In the genomic region with DNA sequence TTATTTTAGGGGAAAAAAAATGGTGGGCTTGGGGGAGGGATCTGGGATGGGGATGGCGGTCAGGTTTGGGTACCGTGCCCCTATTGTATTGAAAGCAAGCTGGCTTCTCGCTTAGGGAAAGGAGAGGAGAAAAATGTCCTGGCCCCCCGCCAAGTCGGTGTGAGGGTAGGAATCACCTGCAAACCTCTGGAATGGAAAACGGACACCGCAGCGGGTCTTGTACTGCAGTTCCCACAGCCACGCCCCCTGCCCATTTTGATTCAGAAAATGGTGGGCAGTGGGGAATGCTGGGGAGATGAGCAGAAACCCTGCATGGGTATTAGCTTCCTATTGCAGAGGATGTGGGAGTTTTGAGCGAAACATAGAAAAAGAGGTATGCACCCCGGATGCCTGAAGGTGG, we compare ENCODE assay signal across 24 cellular contexts. TPM values are rescaled to one million over a fixed set of nuclear protein-coding genes. Genes with fewer than 3 reads are reported as not detected.
DNase-seq lines count a peak whose midpoint lies in the region; FAIRE-seq and TF ChIP-seq lines count a peak whose summit lies in the region.
"Had no signal": no experiment of that assay in that cellular context is flagged by ENCODE, and none has a peak within 500 bp of the region (broad histone marks: within the 10 kb centered on the region; RNA-seq: fewer than 3 reads in every experiment).

No MANE protein-coding gene starts in this region.

- H3K4me1 Mint-ChIP-seq in astrocyte (ENCODE audit: low read depth, unreplicated experiment) (peaks cover 4% of the 10 kb centered on the region), progenitor cell of endocrine pancreas (ENCODE audit: low read depth) (no peaks in the 10 kb centered on the region)
- H3K4me1 Mint-ChIP-seq: activated naive CD8-positive, alpha-beta T cell treated with anti-CD3 and anti-CD28 coated beads for 36 hours; CD4-positive, CD25-positive, alpha-beta regulatory T cell had no signal

- H3K4me2 ChIP-seq in astrocyte (ENCODE audit: low read length) (peak overlapping the region; percentile 36), GM23248 (ENCODE audit: unreplicated experiment) (no peak overlapping the region)

- H3K9ac ChIP-seq in HUES48 (ENCODE audit: low read depth, low read length) (no peak overlapping the region), astrocyte (ENCODE audit: low read length) (no peak overlapping the region), iPS-18a (ENCODE audit: low read length) (no peak overlapping the region), GM23248 (no peak overlapping the region)

- WGBS in GM23248 (ENCODE audit: low coverage in 1 of 2, low lambda C conversion rate in 2 of 2, missing lambda C conversion rate in 2 of 2), 2 experiments, result 31 to 40% methylated on average over 3 to 11 of the region's 11 CpGs

- H3K4me3 Mint-ChIP-seq in astrocyte (ENCODE audit: unreplicated experiment), result no peak overlapping the region
- peak overlapping the region; percentile 40 for H3K4me3 Mint-ChIP-seq in progenitor cell of endocrine pancreas (ENCODE audit: low read depth)
- H3K4me3 Mint-ChIP-seq: activated naive CD8-positive, alpha-beta T cell treated with anti-CD3 and anti-CD28 coated beads for 36 hours; CD4-positive, CD25-positive, alpha-beta regulatory T cell; naive B cell had no signal

- H3K27ac ChIP-seq in HUES48 (ENCODE audit: low read depth, low read length) (no peak overlapping the region), astrocyte (ENCODE audit: low read depth, low read length) (no peak overlapping the region), iPS-18a (ENCODE audit: low read length) (no peak overlapping the region), GM23248 (no peak overlapping the region)
- H3K27ac ChIP-seq: esophagus muscularis mucosa, SJSA1, suprapubic skin had no signal

- no peak for FAIRE-seq in astrocyte (lab: Jason Lieb, UNC)
- FAIRE-seq: frontal cortex had no signal

- H3K36me3 Mint-ChIP-seq in astrocyte (ENCODE audit: low read depth, unreplicated experiment) (no peaks in the 10 kb centered on the region), progenitor cell of endocrine pancreas (ENCODE audit: insufficient read depth) (no peaks in the 10 kb centered on the region)
- H3K36me3 Mint-ChIP-seq: activated naive CD8-positive, alpha-beta T cell treated with anti-CD3 and anti-CD28 coated beads for 36 hours; CD4-positive, CD25-positive, alpha-beta regulatory T cell; naive B cell had no signal

- H3K79me2 ChIP-seq in astrocyte (ENCODE audit: insufficient read depth, low read length) (no peaks in the 10 kb centered on the region), GM23248 (ENCODE audit: insufficient read depth) (no peaks in the 10 kb centered on the region)

- no peak for TF ChIP-seq CTCF in astrocyte (IDR thresholded peaks at IDR 0.05; ENCODE audit: insufficient read depth, low read depth, low read length)
- no peak for TF ChIP-seq CTCF in progenitor cell of endocrine pancreas (IDR thresholded peaks at IDR 0.05; ENCODE audit: unreplicated experiment)

- H2AFZ ChIP-seq in astrocyte (ENCODE audit: low read depth, low read length), result peak overlapping the region; percentile 18
- H2AFZ ChIP-seq in GM23248, result no peak overlapping the region

- H3K36me3 ChIP-seq in HUES48 (ENCODE audit: control insufficient read depth, insufficient read depth, low read length), result no peaks in the 10 kb centered on the region
- no peaks in the 10 kb centered on the region for H3K36me3 ChIP-seq in astrocyte (ENCODE audit: insufficient read depth, low read length)
- no peaks in the 10 kb centered on the region for H3K36me3 ChIP-seq in iPS-18a (ENCODE audit: control insufficient read depth, low read depth, low read length)
- no peaks in the 10 kb centered on the region for H3K36me3 ChIP-seq in GM23248 (ENCODE audit: low read depth)
- H3K36me3 ChIP-seq: esophagus muscularis mucosa, SJSA1, suprapubic skin had no signal

- H3K27me3 ChIP-seq in HUES48 (ENCODE audit: control insufficient read depth, insufficient read depth, low read length), result 0 out of 2 replicates have a peak, but pooled peaks cover 10% of the 10 kb centered on the region
- no peaks in the 10 kb centered on the region for H3K27me3 ChIP-seq in astrocyte (ENCODE audit: insufficient read depth, low read length)
- no peaks in the 10 kb centered on the region for H3K27me3 ChIP-seq in iPS-18a (ENCODE audit: control insufficient read depth, insufficient read depth, low read length)
- no peaks in the 10 kb centered on the region for H3K27me3 ChIP-seq in GM23248 (replicated peaks; ENCODE audit: insufficient read depth)
- H3K27me3 ChIP-seq: SJSA1, suprapubic skin had no signal

- H3K27me3 Mint-ChIP-seq in astrocyte (ENCODE audit: low read depth, unreplicated experiment), result no peaks in the 10 kb centered on the region
- peaks cover 16% of the 10 kb centered on the region for H3K27me3 Mint-ChIP-seq in progenitor cell of endocrine pancreas

- H3K9me3 Mint-ChIP-seq in astrocyte (ENCODE audit: unreplicated experiment), result no peaks in the 10 kb centered on the region
- no peaks in the 10 kb centered on the region for H3K9me3 Mint-ChIP-seq in progenitor cell of endocrine pancreas (ENCODE audit: low read depth)
- H3K9me3 Mint-ChIP-seq: activated naive CD8-positive, alpha-beta T cell treated with anti-CD3 and anti-CD28 coated beads for 36 hours had no signal

- H3K4me1 ChIP-seq in HUES48 (ENCODE audit: control insufficient read depth, insufficient read depth, low read length) (peaks cover 8% of the 10 kb centered on the region), astrocyte (ENCODE audit: insufficient read depth, low read length) (no peaks in the 10 kb centered on the region), iPS-18a (ENCODE audit: control insufficient read depth, low read depth, low read length) (peaks cover 3% of the 10 kb centered on the region), GM23248 (ENCODE audit: insufficient read depth) (no peaks in the 10 kb centered on the region)
- H3K4me1 ChIP-seq: esophagus muscularis mucosa, SJSA1, suprapubic skin had no signal

- H3K27ac Mint-ChIP-seq in astrocyte (ENCODE audit: unreplicated experiment) (no peak overlapping the region), progenitor cell of endocrine pancreas (no peak overlapping the region)
- H3K27ac Mint-ChIP-seq: activated naive CD8-positive, alpha-beta T cell treated with anti-CD3 and anti-CD28 coated beads for 36 hours; CD4-positive, CD25-positive, alpha-beta regulatory T cell had no signal

- H3K9me3 ChIP-seq in HUES48 (ENCODE audit: control insufficient read depth, insufficient read depth, low read length), result no peaks in the 10 kb centered on the region
- H3K9me3 ChIP-seq in astrocyte (ENCODE audit: insufficient read depth, low read depth, low read length), result no peaks in the 10 kb centered on the region
- no peaks in the 10 kb centered on the region for H3K9me3 ChIP-seq in iPS-18a (ENCODE audit: control insufficient read depth, low read depth, low read length)
- no peaks in the 10 kb centered on the region for H3K9me3 ChIP-seq in GM23248 (ENCODE audit: low read depth)
- H3K9me3 ChIP-seq: esophagus muscularis mucosa, SJSA1, suprapubic skin had no signal

- no peaks in the 10 kb centered on the region for H3F3A ChIP-seq in GM23248 (ENCODE audit: insufficient read depth)

- H4K20me1 ChIP-seq in astrocyte (ENCODE audit: insufficient read depth, low read length) (no peaks in the 10 kb centered on the region), GM23248 (ENCODE audit: insufficient read depth) (no peaks in the 10 kb centered on the region)

- DNase-seq in astrocyte (ENCODE audit: low read depth), result no peak
- DNase-seq in progenitor cell of endocrine pancreas (ENCODE audit: low spot score, unreplicated experiment), result no peak
- DNase-seq in stimulated activated CD4-positive, alpha-beta T cell treated with anti-CD3 and anti-CD28 coated beads, Interleukin-2, amount 100 ng/mL, for 24 hours, result no peak
- DNase-seq in activated effector memory CD4-positive, alpha-beta T cell treated with anti-CD3 and anti-CD28 coated beads, Interleukin-2, amount 50 U/mL, for 16 hours, result no peak
- no peak for DNase-seq in activated CD4-positive, alpha-beta T cell treated with anti-CD3 and anti-CD28 coated beads for 4 hours
- DNase-seq in GM23248, result no peak
- DNase-seq: activated CD4-positive, alpha-beta T cell treated with anti-CD3 and anti-CD28 coated beads, Interleukin-2, amount 50 U/mL, for 1 hour; activated naive CD8-positive, alpha-beta T cell treated with anti-CD3 and anti-CD28 coated beads for 36 hours; CD4-positive, CD25-positive, alpha-beta regulatory T cell; cerebellar nuclear complex; effector CD4-positive, alpha-beta T cell; HCEC 1CT; KBM-7; naive B cell; NCI-H1694; PC-3 had no signal

- in situ Hi-C loops in GM23248 (cut with MboI), result no loop called here

- H3K4me3 ChIP-seq in HUES48 (ENCODE audit: low read depth, low read length), result peak overlapping the region; percentile 54
- no peak overlapping the region for H3K4me3 ChIP-seq in astrocyte (ENCODE audit: insufficient read depth, low read depth, low read length)
- H3K4me3 ChIP-seq in iPS-18a (ENCODE audit: low read length), result peak overlapping the region; percentile 49
- H3K4me3 ChIP-seq in GM23248, result no peak overlapping the region
- H3K4me3 ChIP-seq: SJSA1, suprapubic skin had no signal

- no peaks in the 10 kb centered on the region for H3K9me2 ChIP-seq in GM23248 (ENCODE audit: insufficient read depth)

RNA-seq across cellular contexts. Expression of gene MORF4L2, which starts 22.1 kb away (rescaled TPM):
- 514 and 533 TPM in 2 replicates for total RNA-seq in astrocyte
- 479 and 507 TPM in 2 replicates for total RNA-seq in progenitor cell of endocrine pancreas
- total RNA-seq in GM23248 (2014; rRNA removed; shearing (Covaris generic)), result 640 and 664 TPM in 2 replicates
- polyA plus RNA-seq in GM23248 (2016; fragmentation: Nextera tagmentation; extraction: Ambion mirVana), result 482 and 486 TPM in 2 replicates

RNA-seq across cellular contexts. Expression of gene TCEAL1, which starts 35.6 kb away (rescaled TPM):
- total RNA-seq in astrocyte (9.6 and 12.3 TPM in 2 replicates), progenitor cell of endocrine pancreas (18.9 and 21.5 TPM in 2 replicates)
- total RNA-seq in GM23248 (2014; rRNA removed; shearing (Covaris generic)), result 22.8 and 30.7 TPM in 2 replicates
- polyA plus RNA-seq in GM23248 (2016; fragmentation: Nextera tagmentation; extraction: Ambion mirVana), result 30.6 and 32.0 TPM in 2 replicates

RNA-seq across cellular contexts. Expression of gene TMEM31, which starts 46.3 kb away (rescaled TPM):
- total RNA-seq in astrocyte (0.43 TPM in 1 of 2 replicates, not detected in the other), progenitor cell of endocrine pancreas (0.55 and 0.89 TPM in 2 replicates)
- not detected in 2 replicates for total RNA-seq in GM23248 (2014; rRNA removed; shearing (Covaris generic))
- polyA plus RNA-seq in GM23248 (2016; fragmentation: Nextera tagmentation; extraction: Ambion mirVana), result 0.26 and 0.28 TPM in 2 replicates
- total RNA-seq: activated naive CD8-positive, alpha-beta T cell treated with anti-CD3 and anti-CD28 coated beads for 36 hours; CD4-positive, CD25-positive, alpha-beta regulatory T cell; esophagus muscularis mucosa; frontal cortex; mesenteric fat pad; SJSA1; suprapubic skin; T-helper 1 cell treated with Interleukin-12 subunit alpha and Interleukin-12 subunit beta and Interleukin-4 antibody, amounts not matched to agents 30 ng/mL and 1 ng/mL, for 36 hours had no signal

RNA-seq across cellular contexts. Expression of gene TCEAL3, which starts 56.6 kb away (rescaled TPM):
- total RNA-seq in astrocyte (13.5 and 15.2 TPM in 2 replicates), progenitor cell of endocrine pancreas (14.4 and 15.1 TPM in 2 replicates)
- total RNA-seq in GM23248 (2014; rRNA removed; shearing (Covaris generic)), result 16.3 and 33.4 TPM in 2 replicates
- 53.1 and 58.1 TPM in 2 replicates for polyA plus RNA-seq in GM23248 (2016; fragmentation: Nextera tagmentation; extraction: Ambion mirVana)

Comparison
In these comparisons a context has a peak if more than half of its experiments do, and no peak if none do; other contexts are left out.
1. H3K4me3 ChIP-seq: peak in HUES48 (single experiment) and iPS-18a (single experiment); none in astrocyte (single experiment) and GM23248 (single experiment).